Comparison of ENCODE assay signal across 21 cellular contexts in genomic region chr1:95007687-95008086, GRCh38.
DNase-seq lines count a peak whose midpoint lies in the region; ATAC-seq and TF ChIP-seq lines count a peak whose summit lies in the region.
"Had no signal": no experiment of that assay in that cellular context is flagged by ENCODE, and none has a peak within 500 bp of the region (broad histone marks: within the 10 kb centered on the region; RNA-seq: fewer than 3 reads in every experiment).

No MANE protein-coding gene starts in this region.

- CTCF ChIA-PET in MCF 10A (lab: Yijun Ruan, JAX): interaction anchor here (0.6 to 1.4 kb wide), 6 partner anchors 13 to 1209 kb away, joined by 3 to 6 read pairs (median 3); no protein-coding TSS in a partner anchor
- CTCF ChIA-PET in activated naive CD4-positive, alpha-beta T cell treated with anti-CD3 and anti-CD28 coated beads, Interleukin-2, amount 10 ng/mL, durations not matched to agents 7 days and 5 days (lab: Charles Lee): no interaction called here

- no peak overlapping the region for H3K4me3 Mint-ChIP-seq in MCF 10A (ENCODE audit: unreplicated experiment)
- H3K4me3 Mint-ChIP-seq in activated naive CD4-positive, alpha-beta T cell treated with anti-CD3 and anti-CD28 coated beads, Interleukin-2, amount 10 ng/mL, durations not matched to agents 7 days and 5 days: no peak overlapping the region
- H3K4me3 Mint-ChIP-seq: CD4-positive, alpha-beta memory T cell had no signal

- H3K27me3 ChIP-seq in left lung (no peaks in the 10 kb centered on the region), psoas muscle (ENCODE audit: insufficient read depth in 3 of 3, low read length in 2 of 3) (no peaks in the 10 kb centered on the region)

- BruUV-seq in MCF 10A (replicated peaks; lab: Mats Ljungman, UMichigan): no TSS peak

- H3K36me3 ChIP-seq in left lung: no peaks in the 10 kb centered on the region
- no peaks in the 10 kb centered on the region for H3K36me3 ChIP-seq in psoas muscle (ENCODE audit: insufficient read depth in 1 of 2, low read depth in 1 of 2)

- intact Hi-C loops in MCF 10A (cut with micrococcal nuclease): no loop called here
- intact Hi-C loops in left lung (cut with DNase I): no loop called here
- intact Hi-C loops in psoas muscle (cut with DNase I): no loop called here

- ATAC-seq in left lung: peak; percentile 81
- ATAC-seq in psoas muscle: no peak
- ATAC-seq: HCT116 had no signal

- H3K9me3 Mint-ChIP-seq in MCF 10A (ENCODE audit: unreplicated experiment): no peaks in the 10 kb centered on the region
- H3K9me3 Mint-ChIP-seq in activated naive CD4-positive, alpha-beta T cell treated with anti-CD3 and anti-CD28 coated beads, Interleukin-2, amount 10 ng/mL, durations not matched to agents 7 days and 5 days: no peaks in the 10 kb centered on the region
- H3K9me3 Mint-ChIP-seq: CD4-positive, alpha-beta memory T cell had no signal

- peaks cover 5% of the 10 kb centered on the region for H3K4me1 Mint-ChIP-seq in MCF 10A (ENCODE audit: insufficient read depth, unreplicated experiment)
- H3K4me1 Mint-ChIP-seq in activated naive CD4-positive, alpha-beta T cell treated with anti-CD3 and anti-CD28 coated beads, Interleukin-2, amount 10 ng/mL, durations not matched to agents 7 days and 5 days: no peaks in the 10 kb centered on the region
- H3K4me1 Mint-ChIP-seq: CD4-positive, alpha-beta memory T cell had no signal

- H3K4me1 ChIP-seq in left lung (peaks cover 4 to 5% of the 10 kb centered on the region in 2 donors), psoas muscle (no peaks in the 10 kb centered on the region)

- no peaks in the 10 kb centered on the region for H3K9me3 ChIP-seq in left lung
- H3K9me3 ChIP-seq in psoas muscle: no peaks in the 10 kb centered on the region

- no peaks in the 10 kb centered on the region for H3K27me3 Mint-ChIP-seq in MCF 10A (ENCODE audit: insufficient read depth, unreplicated experiment)
- H3K27me3 Mint-ChIP-seq in activated naive CD4-positive, alpha-beta T cell treated with anti-CD3 and anti-CD28 coated beads, Interleukin-2, amount 10 ng/mL, durations not matched to agents 7 days and 5 days: no peaks in the 10 kb centered on the region
- H3K27me3 Mint-ChIP-seq: CD4-positive, alpha-beta memory T cell had no signal

- no peak overlapping the region for H3K27ac ChIP-seq in left lung
- H3K27ac ChIP-seq in psoas muscle: no peak overlapping the region
- H3K27ac ChIP-seq: HL-60 had no signal

- H3K36me3 Mint-ChIP-seq in MCF 10A (ENCODE audit: insufficient read depth, unreplicated experiment): no peaks in the 10 kb centered on the region
- no peaks in the 10 kb centered on the region for H3K36me3 Mint-ChIP-seq in activated naive CD4-positive, alpha-beta T cell treated with anti-CD3 and anti-CD28 coated beads, Interleukin-2, amount 10 ng/mL, durations not matched to agents 7 days and 5 days
- H3K36me3 Mint-ChIP-seq: CD4-positive, alpha-beta memory T cell had no signal

- H3K27ac Mint-ChIP-seq in MCF 10A (ENCODE audit: low read depth, unreplicated experiment): no peak overlapping the region
- no peak overlapping the region for H3K27ac Mint-ChIP-seq in activated naive CD4-positive, alpha-beta T cell treated with anti-CD3 and anti-CD28 coated beads, Interleukin-2, amount 10 ng/mL, durations not matched to agents 7 days and 5 days
- H3K27ac Mint-ChIP-seq: CD4-positive, alpha-beta memory T cell had no signal

- TF ChIP-seq CTCF in MCF 10A (IDR thresholded peaks at IDR 0.05; ENCODE audit: unreplicated experiment) (no peak), epithelial cell of esophagus (IDR thresholded peaks at IDR 0.05; ENCODE audit: insufficient read depth, low read depth, low read length, missing control alignments) (no peak), left lung (IDR thresholded peaks at IDR 0.05) (no peak), psoas muscle (IDR thresholded peaks at IDR 0.05) (no peak)

- in situ Hi-C loops in T47D (cut with HindIII; ENCODE audit: low pct_unique_long_range_greater_than_20kb, low sequenced_read_pairs): no loop called here

- H3K4me3 ChIP-seq in epithelial cell of esophagus (ENCODE audit: low read length) (no peak overlapping the region), left lung (no peak overlapping the region), psoas muscle (no peak overlapping the region)

- POLR2A ChIA-PET in MCF 10A (lab: Yijun Ruan, JAX): interaction anchor here (0.7 to 1.4 kb wide), 3 partner anchors 14 to 83 kb away, joined by 4 read pairs; no protein-coding TSS in a partner anchor

- DNase-seq in T47D (ENCODE audit: low read depth in 1 of 2, low spot score in 1 of 2) (peak; percentile 8 to 87), MCF 10A (ENCODE audit: unreplicated experiment) (no peak), epithelial cell of esophagus (ENCODE audit: low read depth) (peak; percentile 88), left lung (no peak), psoas muscle (no peak), COLO829 (ENCODE audit: low spot score) (no peak)
- no peak for DNase-seq in activated naive CD4-positive, alpha-beta T cell treated with anti-CD3 and anti-CD28 coated beads, Interleukin-2, amount 10 ng/mL, durations not matched to agents 7 days and 5 days
- DNase-seq: Calu3; CD4-positive, alpha-beta memory T cell; DMS79; GOT3; IMR-90; MM.1S; NCI-H1092; NCI-H146; NCI-H2081 treated with DMSO at 0.1 percent for 48 hours; NCI-H774; OCI-M1; SIG-M5 had no signal

Comparison
In these comparisons a context has a peak if more than half of its experiments do, and no peak if none do; other contexts are left out.
1. DNase-seq: peak in T47D (2 of 2) and epithelial cell of esophagus (single experiment); none in MCF 10A (single experiment), left lung (0 of 2), activated naive CD4-positive, alpha-beta T cell treated with anti-CD3 and anti-CD28 coated beads, Interleukin-2, amount 10 ng/mL, durations not matched to agents 7 days and 5 days (single experiment), psoas muscle (0 of 2) and COLO829 (single experiment).